In genomic region chr10:129418826-129419225, GRCh38 we compare ENCODE assay signal across 1 cellular context.
TF ChIP-seq lines count a peak whose summit lies in the region.

No MANE protein-coding gene starts in this region.

TF ChIP-seq in H1, 55 proteins besides CTCF, POLR2A, EP300 and RAD21 (continued from another document):
- TF ChIP-seq CHD7 (IDR thresholded peaks at IDR 0.05; ENCODE audit: insufficient replicate concordance, low read length) (no peak), HDAC6 (IDR thresholded peaks at IDR 0.05; ENCODE audit: low read depth, low read length) (no peak), SRF (IDR thresholded peaks at IDR 0.05; ENCODE audit: low read depth, low read length) (no peak), CHD2 (IDR thresholded peaks at IDR 0.05; ENCODE audit: low read length) (no peak), POLR2AphosphoS5 (IDR thresholded peaks at IDR 0.05; ENCODE audit: low read depth, low read length) (no peak)
